Comparison of ENCODE assay signal across 6 cellular contexts in the genomic region with DNA sequence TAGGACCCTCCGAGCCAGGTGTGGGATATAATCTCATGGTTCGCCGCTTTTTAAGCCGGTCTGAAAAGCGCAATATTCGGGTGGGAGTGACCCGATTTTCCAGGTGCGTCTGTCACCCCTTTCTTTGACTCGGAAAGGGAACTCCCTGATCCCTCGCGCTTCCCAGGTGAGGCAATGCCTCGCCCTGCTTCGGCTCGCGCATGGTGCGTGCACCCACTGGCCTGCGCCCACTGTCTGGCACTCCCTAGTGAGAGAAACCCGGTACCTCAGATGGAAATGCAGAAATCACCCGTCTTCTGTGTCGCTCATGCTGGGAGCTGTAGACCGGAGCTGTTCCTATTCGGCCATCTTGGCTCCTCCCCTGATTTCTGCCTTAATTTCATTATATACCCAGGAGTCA.
A peak's percentile ranks its signal among the peaks of the same experiment; 100 is the strongest.
DNase-seq lines count a peak whose midpoint lies in the region; TF ChIP-seq lines count a peak whose summit lies in the region.
"Not testable (repeated sequence)": the region's sequence is repeated elsewhere in the genome, so short reads cannot be mapped to it uniquely, and the experiment has no call there.

No MANE protein-coding gene starts in this region.

- not testable (repeated sequence) for H3K27me3 Mint-ChIP-seq in H9 (ENCODE audit: low read depth); chondrocyte (ENCODE audit: low read depth); nephron progenitor cell (ENCODE audit: low read depth, poor library complexity)

- not testable (repeated sequence) for H2AFZ ChIP-seq in H9 (ENCODE audit: low read length); PC-9

- not testable (repeated sequence) for H2BK120ac ChIP-seq in H9 (ENCODE audit: low read depth, low read length, poor library complexity, severe bottlenecking)

- TF ChIP-seq POLR2A in NB4 (IDR thresholded peaks at IDR 0.05; ENCODE audit: extremely low read depth, insufficient read length), result not testable (repeated sequence)

- peak overlapping the region; percentile 69 for H3K4me3 ChIP-seq in NB4 (ENCODE audit: low read depth, low read length)
- H3K4me3 ChIP-seq in PC-9, result not testable (repeated sequence)

- H3K9ac ChIP-seq in H9 (ENCODE audit: extremely low read depth, insufficient read length, low read length), result not testable (repeated sequence)

- H3K9me3 ChIP-seq in H9 (ENCODE audit: control insufficient read depth, low read depth, low read length); PC-9 (ENCODE audit: insufficient read depth, low read depth): not testable (repeated sequence)

- H2BK20ac ChIP-seq in H9 (ENCODE audit: low read depth, low read length, poor library complexity, severe bottlenecking), result not testable (repeated sequence)

- not testable (repeated sequence) for H3K14ac ChIP-seq in H9 (ENCODE audit: insufficient read depth, low read length)

- not testable (repeated sequence) for H3K56ac ChIP-seq in H9 (ENCODE audit: insufficient read length, low read depth, low read length)

- CTCF ChIA-PET in PC-9 (lab: Charles Lee), result not testable (repeated sequence)

- H2BK12ac ChIP-seq in H9 (ENCODE audit: insufficient read length, low read depth, low read length), result not testable (repeated sequence)

- H3K4me3 Mint-ChIP-seq in H9, result peak overlapping the region; percentile 46 to 47
- peak overlapping the region; percentile 13 for H3K4me3 Mint-ChIP-seq in chondrocyte (ENCODE audit: unreplicated experiment)
- H3K4me3 Mint-ChIP-seq in nephron progenitor cell, result not testable (repeated sequence)

- POLR2A ChIA-PET in PC-9 (lab: Charles Lee; ENCODE audit: unreplicated experiment), result not testable (repeated sequence)

- H3K36me3 ChIP-seq in PC-9 (ENCODE audit: low read depth), result not testable (repeated sequence)

- H3K4me1 ChIP-seq in H9 (ENCODE audit: insufficient read depth, low read length); PC-9 (replicated peaks; ENCODE audit: insufficient read depth): not testable (repeated sequence)

- H3K27ac ChIP-seq in H9 (ENCODE audit: insufficient read length, low read depth, low read length); PC-9: not testable (repeated sequence)

- not testable (repeated sequence) for H4K5ac ChIP-seq in H9 (ENCODE audit: insufficient read length, low read depth, low read length)

- not testable (repeated sequence) for H4K91ac ChIP-seq in H9 (ENCODE audit: insufficient read length, low read depth, low read length)

- not testable (repeated sequence) for H2AK5ac ChIP-seq in H9 (ENCODE audit: insufficient read length, low read length)

- intact Hi-C loops in PC-9 (cut with micrococcal nuclease; ENCODE audit: unreplicated experiment), result not testable (repeated sequence)

- no CpG with 5 or more reads among the region's 22 CpGs for WGBS in H9 (ENCODE audit: extremely low coverage, insufficient read length, low lambda C conversion rate)

- H3K36me3 Mint-ChIP-seq in H9 (ENCODE audit: insufficient read depth in 1 of 3, low read depth in 3 of 3) (peaks cover 21 to 32% (median 30%) of the 10 kb centered on the region in 3 experiments), nephron progenitor cell (ENCODE audit: low read depth) (peaks cover 33% of the 10 kb centered on the region)
- not testable (repeated sequence) for H3K36me3 Mint-ChIP-seq in chondrocyte (ENCODE audit: low read depth)

- H4K20me1 ChIP-seq in H9 (ENCODE audit: control insufficient read depth, insufficient read depth, insufficient read length); PC-9 (ENCODE audit: insufficient read depth): not testable (repeated sequence)

- H3K23me2 ChIP-seq in H9 (ENCODE audit: insufficient read length, low read depth, low read length, poor library complexity, severe bottlenecking), result not testable (repeated sequence)

- TF ChIP-seq CTCF in H9 (conservative IDR thresholded peaks at IDR 0.05); NB4 (IDR thresholded peaks at IDR 0.05; ENCODE audit: low read depth, low read length); PC-9 (conservative IDR thresholded peaks at IDR 0.05); chondrocyte (IDR thresholded peaks at IDR 0.05); nephron progenitor cell (IDR thresholded peaks at IDR 0.05): not testable (repeated sequence)

- H3K4me1 Mint-ChIP-seq in H9, result peaks cover 6 to 16% of the 10 kb centered on the region in 2 experiments
- H3K4me1 Mint-ChIP-seq in chondrocyte (ENCODE audit: low read depth), result peaks cover 20% of the 10 kb centered on the region
- H3K4me1 Mint-ChIP-seq in nephron progenitor cell, result peaks cover 11% of the 10 kb centered on the region

- not testable (repeated sequence) for H3K4ac ChIP-seq in H9 (ENCODE audit: low read depth, low read length)

- H3K27me3 ChIP-seq in H9 (ENCODE audit: insufficient read depth, low read length); PC-9 (ENCODE audit: insufficient read depth, low read depth): not testable (repeated sequence)

- H3K4me2 ChIP-seq in H9 (ENCODE audit: insufficient read depth, insufficient read length, low read length), result not testable (repeated sequence)
- H3K4me2 ChIP-seq in PC-9, result peak overlapping the region; percentile 19; the same call in 1 of the 2 replicates

- H3K27ac Mint-ChIP-seq in H9 (peak overlapping the region in 1 of 3 experiments; percentile 87; a peak in 3 of 7 replicates), nephron progenitor cell (peak overlapping the region; percentile 68)
- H3K27ac Mint-ChIP-seq in chondrocyte (ENCODE audit: unreplicated experiment), result not testable (repeated sequence)

- H2BK15ac ChIP-seq in H9 (ENCODE audit: low read depth, low read length), result not testable (repeated sequence)

- peaks cover 20 to 22% of the 10 kb centered on the region in 2 experiments; a peak in 4 of 5 replicates for H3K9me3 Mint-ChIP-seq in H9
- H3K9me3 Mint-ChIP-seq in chondrocyte (ENCODE audit: low read depth), result not testable (repeated sequence)
- H3K9me3 Mint-ChIP-seq in nephron progenitor cell, result peaks cover 34% of the 10 kb centered on the region

- H3K18ac ChIP-seq in H9 (ENCODE audit: insufficient read length, low read depth, low read length), result not testable (repeated sequence)

- not testable (repeated sequence) for H3K23ac ChIP-seq in H9 (ENCODE audit: insufficient read length, low read depth, low read length)

- not testable (repeated sequence) for BruUV-seq in PC-9 (replicated peaks; lab: Mats Ljungman, UMichigan)

- not testable (repeated sequence) for H4K8ac ChIP-seq in H9 (replicated peaks; ENCODE audit: insufficient read length, low read depth, low read length)

- not testable (repeated sequence) for H2BK5ac ChIP-seq in H9 (ENCODE audit: insufficient read length, low read length)

- H3K79me2 ChIP-seq in H9 (ENCODE audit: insufficient read depth, low read length); PC-9 (ENCODE audit: low read depth): not testable (repeated sequence)

- H3F3A ChIP-seq in PC-9 (ENCODE audit: insufficient read depth, low read depth), result not testable (repeated sequence)

- DNase-seq in DMS53 (lab: John Stamatoyannopoulos, UW), result peak; percentile 26
- DNase-seq in H9; NB4 (ENCODE audit: low read depth); PC-9; chondrocyte (ENCODE audit: low spot score); nephron progenitor cell: not testable (repeated sequence)

- not testable (repeated sequence) for H3K9me2 ChIP-seq in PC-9 (ENCODE audit: insufficient read depth)

- H3T11ph ChIP-seq in H9 (ENCODE audit: low read length), result not testable (repeated sequence)

- H3K79me1 ChIP-seq in H9 (ENCODE audit: insufficient read depth, low read depth, low read length, poor library complexity, severe bottlenecking), result not testable (repeated sequence)
